ENCODE assay signal across 1 cellular context in genomic region chr5:151058891-151059611, GRCh38.
TF ChIP-seq lines count a peak whose summit lies in the region.

No MANE protein-coding gene starts in this region.

TF ChIP-seq in HCT116, 20 proteins besides CTCF, POLR2A, EP300 and RAD21 (continued from another document):
- TF ChIP-seq JUND (IDR thresholded peaks at IDR 0.05), result no peak
- TF ChIP-seq FOSL1 (IDR thresholded peaks at IDR 0.05; ENCODE audit: low read depth), result no peak
- TF ChIP-seq SP1 (IDR thresholded peaks at IDR 0.05; ENCODE audit: low read depth), result no peak
- no peak for TF ChIP-seq ZFX (IDR thresholded peaks at IDR 0.05)
- no peak for TF ChIP-seq CEBPB (IDR thresholded peaks at IDR 0.05; ENCODE audit: low read depth)
- no peak for TF ChIP-seq SIN3A (IDR thresholded peaks at IDR 0.05; ENCODE audit: low read depth)
- TF ChIP-seq TCF7L2 (IDR thresholded peaks at IDR 0.05; ENCODE audit: borderline replicate concordance, extremely low read depth, insufficient read depth, insufficient read length), result no peak
- TF ChIP-seq YY1 (IDR thresholded peaks at IDR 0.05; ENCODE audit: extremely low read depth, insufficient replicate concordance, low read depth, low read length), result no peak
